In genomic region chr1:218661411-218661810, GRCh38 we compare ENCODE assay signal across 23 cellular contexts.
"Had no signal": no experiment of that assay in that cellular context is flagged by ENCODE, and none has a peak within 500 bp of the region (broad histone marks: within the 10 kb centered on the region; RNA-seq: fewer than 3 reads in every experiment).

No MANE protein-coding gene starts in this region.

- H3K4me3 Mint-ChIP-seq: activated CD4-positive, alpha-beta memory T cell treated with anti-CD3 and anti-CD28 coated beads, Interleukin-2, amount 10 ng/mL, durations not matched to agents 7 days and 5 days; activated CD8-positive, alpha-beta memory T cell treated with anti-CD3 and anti-CD28 coated beads, Interleukin-2, amount 10 ng/mL, durations not matched to agents 7 days and 5 days; activated naive CD8-positive, alpha-beta T cell treated with anti-CD3 and anti-CD28 coated beads, Interleukin-2, amount 10 ng/mL, durations not matched to agents 7 days and 5 days; brain; memory B cell; natural killer cell had no signal

- H3K27me3 ChIP-seq: esophagus muscularis mucosa, heart right ventricle had no signal

- H3K9me3 Mint-ChIP-seq: activated naive CD8-positive, alpha-beta T cell treated with anti-CD3 and anti-CD28 coated beads, Interleukin-2, amount 10 ng/mL, durations not matched to agents 7 days and 5 days; memory B cell had no signal

- H3K4me1 Mint-ChIP-seq: activated CD4-positive, alpha-beta memory T cell treated with anti-CD3 and anti-CD28 coated beads, Interleukin-2, amount 10 ng/mL, durations not matched to agents 7 days and 5 days; activated CD8-positive, alpha-beta memory T cell treated with anti-CD3 and anti-CD28 coated beads, Interleukin-2, amount 10 ng/mL, durations not matched to agents 7 days and 5 days; activated naive CD8-positive, alpha-beta T cell treated with anti-CD3 and anti-CD28 coated beads, Interleukin-2, amount 10 ng/mL, durations not matched to agents 7 days and 5 days; memory B cell; natural killer cell had no signal

- DNase-seq: activated CD4-positive, alpha-beta memory T cell treated with anti-CD3 and anti-CD28 coated beads, Interleukin-2, amount 10 ng/mL, durations not matched to agents 7 days and 5 days; activated CD4-positive, alpha-beta T cell treated with anti-CD3 and anti-CD28 coated beads for 48 hours; activated CD4-positive, CD25-positive, alpha-beta regulatory T cell; activated CD8-positive, alpha-beta memory T cell treated with anti-CD3 and anti-CD28 coated beads, Interleukin-2, amount 10 ng/mL, durations not matched to agents 7 days and 5 days; activated naive CD4-positive, alpha-beta T cell; activated naive CD8-positive, alpha-beta T cell treated with anti-CD3 and anti-CD28 coated beads, Interleukin-2, amount 10 ng/mL, durations not matched to agents 7 days and 5 days; amygdala; cerebellar nuclear complex; effector CD4-positive, alpha-beta T cell; heart right ventricle; left ventricle myocardium superior; natural killer cell; nucleus accumbens; posterior cingulate gyrus; stimulated activated CD4-positive, alpha-beta T cell treated with anti-CD3 and anti-CD28 coated beads, Interleukin-12 subunit alpha, Interleukin-12 subunit beta, amount 100 ng/mL, for 4 hours; stimulated activated CD4-positive, alpha-beta T cell treated with anti-CD3 and anti-CD28 coated beads, Interleukin-1b, Interleukin-23, amount 100 ng/mL, for 48 hours; stimulated activated CD8-positive, alpha-beta memory T cell treated with anti-CD3 and anti-CD28 coated beads, Interleukin-4, amount 100 ng/mL, for 48 hours; stimulated activated naive CD4-positive, alpha-beta T cell; T-helper 1 cell; T-helper 9 cell had no signal

- H3K9me3 ChIP-seq: esophagus muscularis mucosa, heart right ventricle had no signal

- H3K36me3 ChIP-seq: esophagus muscularis mucosa, heart right ventricle had no signal

- H3K27ac ChIP-seq: esophagus muscularis mucosa, heart right ventricle had no signal

- H3K4me3 ChIP-seq: esophagus muscularis mucosa, heart right ventricle had no signal

- H3K27ac Mint-ChIP-seq: activated CD4-positive, alpha-beta memory T cell treated with anti-CD3 and anti-CD28 coated beads, Interleukin-2, amount 10 ng/mL, durations not matched to agents 7 days and 5 days; activated CD8-positive, alpha-beta memory T cell treated with anti-CD3 and anti-CD28 coated beads, Interleukin-2, amount 10 ng/mL, durations not matched to agents 7 days and 5 days; activated naive CD8-positive, alpha-beta T cell treated with anti-CD3 and anti-CD28 coated beads, Interleukin-2, amount 10 ng/mL, durations not matched to agents 7 days and 5 days; memory B cell; natural killer cell had no signal

- H3K36me3 Mint-ChIP-seq: activated CD8-positive, alpha-beta memory T cell treated with anti-CD3 and anti-CD28 coated beads, Interleukin-2, amount 10 ng/mL, durations not matched to agents 7 days and 5 days; activated naive CD8-positive, alpha-beta T cell treated with anti-CD3 and anti-CD28 coated beads, Interleukin-2, amount 10 ng/mL, durations not matched to agents 7 days and 5 days; brain; memory B cell; natural killer cell had no signal

- H3K27me3 Mint-ChIP-seq: activated CD4-positive, alpha-beta memory T cell treated with anti-CD3 and anti-CD28 coated beads, Interleukin-2, amount 10 ng/mL, durations not matched to agents 7 days and 5 days; activated CD8-positive, alpha-beta memory T cell treated with anti-CD3 and anti-CD28 coated beads, Interleukin-2, amount 10 ng/mL, durations not matched to agents 7 days and 5 days; activated naive CD8-positive, alpha-beta T cell treated with anti-CD3 and anti-CD28 coated beads, Interleukin-2, amount 10 ng/mL, durations not matched to agents 7 days and 5 days had no signal
